ENCODE assay signal across 23 cellular contexts in the genomic region with DNA sequence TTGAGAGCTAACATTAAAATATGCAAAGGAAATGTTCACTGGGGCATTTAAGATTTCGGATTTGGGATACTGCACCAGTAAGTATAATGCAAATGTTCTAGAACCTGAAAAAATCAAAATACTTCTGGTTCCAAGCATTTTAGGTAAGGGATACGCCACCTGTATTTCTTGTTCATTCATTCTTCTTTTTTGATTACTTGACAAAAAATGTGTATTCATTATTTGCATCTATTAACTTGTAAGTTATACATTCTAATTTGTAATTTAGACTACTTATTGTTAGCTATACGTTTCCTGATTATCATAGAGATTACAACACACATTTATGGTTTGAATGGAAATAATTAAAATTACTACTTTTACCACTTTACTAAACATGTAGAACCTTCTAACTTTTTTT.
DNase-seq lines count a peak whose midpoint lies in the region; ATAC-seq, FAIRE-seq and TF ChIP-seq lines count a peak whose summit lies in the region.
"Had no signal": no experiment of that assay in that cellular context is flagged by ENCODE, and none has a peak within 500 bp of the region (broad histone marks: within the 10 kb centered on the region; RNA-seq: fewer than 3 reads in every experiment).

No MANE protein-coding gene starts in this region.

- no peak for TF ChIP-seq CTCF in A549 (IDR thresholded peaks at IDR 0.05)
- TF ChIP-seq CTCF in IMR-90 (conservative IDR thresholded peaks at IDR 0.05; ENCODE audit: low read depth, low read length), result no peak
- TF ChIP-seq CTCF in foreskin fibroblast (IDR thresholded peaks at IDR 0.05; ENCODE audit: low read depth, low read length), result no peak

- dilution Hi-C loops in IMR-90 (cut with HindIII; ENCODE audit: low sequenced_read_pairs, unreplicated experiment), result no loop called here

- no peak overlapping the region for H3K23ac ChIP-seq in IMR-90 (ENCODE audit: low read depth, low read length)

- H2AK5ac ChIP-seq in IMR-90 (ENCODE audit: low read depth, low read length), result no peak overlapping the region

- POLR2A ChIA-PET in A549 (lab: Yijun Ruan, JAX) (no interaction called here), IMR-90 (lab: Charles Lee; ENCODE audit: unreplicated experiment) (no interaction called here)

- intact Hi-C loops in IMR-90 (cut with micrococcal nuclease), result no loop called here

- ATAC-seq in A549 (no peak), IMR-90 (ENCODE audit: low read depth) (no peak)
- ATAC-seq: GM12878 had no signal

- H3K27me3 ChIP-seq in IMR-90 (ENCODE audit: control insufficient read depth, insufficient read depth, low read length), result no peaks in the 10 kb centered on the region
- H3K27me3 ChIP-seq: BLaER1 treated with 17β-estradiol and CSF1 and Interleukin-3, amounts not matched to agents 10 nM and 100 nM had no signal

- CTCF ChIA-PET in A549 (lab: Yijun Ruan, JAX) (no interaction called here), IMR-90 (lab: Yijun Ruan, JAX) (no interaction called here)

- H3K27ac ChIP-seq in A549, result no peak overlapping the region
- no peak overlapping the region for H3K27ac ChIP-seq in IMR-90 (ENCODE audit: insufficient read depth, low read length)
- H3K27ac ChIP-seq: BLaER1 treated with 17β-estradiol and CSF1 and Interleukin-3, amounts not matched to agents 10 nM and 100 nM; C4-2B had no signal

- H2BK15ac ChIP-seq in IMR-90 (ENCODE audit: low read depth, low read length), result no peak overlapping the region

- H4K91ac ChIP-seq in IMR-90 (ENCODE audit: insufficient read depth, low read depth, low read length), result no peak overlapping the region

- no peak overlapping the region for H2BK5ac ChIP-seq in IMR-90 (ENCODE audit: low read depth, low read length, poor library complexity, severe bottlenecking)

- no peak overlapping the region for H3K56ac ChIP-seq in IMR-90 (ENCODE audit: extremely low read depth, insufficient read depth, low read length)

- no peaks in the 10 kb centered on the region for H3K4me1 ChIP-seq in A549
- H3K4me1 ChIP-seq in IMR-90 (ENCODE audit: control insufficient read depth, insufficient read depth, low read length), result no peaks in the 10 kb centered on the region
- H3K4me1 ChIP-seq: BLaER1 treated with 17β-estradiol and CSF1 and Interleukin-3, amounts not matched to agents 10 nM and 100 nM had no signal

- no peak overlapping the region for H4K8ac ChIP-seq in IMR-90 (ENCODE audit: low read depth in 2 of 2, low read length in 2 of 2)

- no TSS peak for BruUV-seq in IMR-90 (replicated peaks; lab: Mats Ljungman, UMichigan)

- WGBS in A549 (ENCODE audit: missing lambda C conversion rate), result under 1% methylated on average over 3 of the region's 3 CpGs
- WGBS in IMR-90 (ENCODE audit: extremely low coverage in 2 of 2, insufficient read length in 1 of 2), 2 experiments, result no CpG with 5 or more reads among the region's 3 CpGs

- H3K4me2 ChIP-seq in A549, result no peak overlapping the region
- H3K4me2 ChIP-seq in IMR-90 (ENCODE audit: low read depth, low read length), result no peak overlapping the region
- H3K4me2 ChIP-seq: BLaER1 treated with 17β-estradiol and CSF1 and Interleukin-3, amounts not matched to agents 10 nM and 100 nM had no signal

- no peak for DNase-seq in A549 (ENCODE audit: low read depth in 1 of 2, low spot score in 1 of 2)
- DNase-seq in IMR-90, result no peak
- no peak for DNase-seq in LoVo (ENCODE audit: low spot score)
- DNase-seq in foreskin fibroblast, result no peak
- DNase-seq: 8988T; AML-193; CD4-positive, alpha-beta memory T cell; CD4-positive, CD25-positive, alpha-beta regulatory T cell; CD8-positive, alpha-beta memory T cell; COR-L47; DMS 273 treated with DMSO at 0.1 percent for 48 hours; DMS153; DMS53; DMS79; DND-41; EL; GDM1 had no signal

- H2AK9ac ChIP-seq in IMR-90 (replicated peaks; ENCODE audit: low read depth, low read length, poor library complexity), result no peak overlapping the region

- no peaks in the 10 kb centered on the region for H3K79me1 ChIP-seq in IMR-90 (ENCODE audit: low read depth in 1 of 2, low read length in 2 of 2)

- H3K14ac ChIP-seq in IMR-90 (replicated peaks; ENCODE audit: low read depth, low read length), result no peak overlapping the region

- H4K5ac ChIP-seq in IMR-90 (ENCODE audit: low read depth, low read length), result no peak overlapping the region

- no peak overlapping the region for H3K4me3 ChIP-seq in A549
- H3K4me3 ChIP-seq in IMR-90 (ENCODE audit: insufficient read depth, low read depth, low read length), result no peak overlapping the region
- no peak overlapping the region for H3K4me3 ChIP-seq in foreskin fibroblast (ENCODE audit: low read depth in 1 of 2, low read length in 2 of 2)
- H3K4me3 ChIP-seq: BLaER1 treated with 17β-estradiol and CSF1 and Interleukin-3, amounts not matched to agents 10 nM and 100 nM; GM12878 had no signal

- no peak for TF ChIP-seq EP300 in A549 (IDR thresholded peaks at IDR 0.05)

- H3K9me3 ChIP-seq in A549, result no peaks in the 10 kb centered on the region; the same call in 2 of the 3 replicates
- H3K9me3 ChIP-seq in IMR-90 (ENCODE audit: control insufficient read depth, insufficient read depth, low read length), result no peaks in the 10 kb centered on the region

- no peak for TF ChIP-seq POLR2A in A549 (IDR thresholded peaks at IDR 0.05; ENCODE audit: low read length)
- TF ChIP-seq POLR2A in IMR-90 (IDR thresholded peaks at IDR 0.05; ENCODE audit: low read depth, low read length), result no peak

- H3K4ac ChIP-seq in IMR-90 (ENCODE audit: low read depth, low read length), result no peak overlapping the region

- H3K18ac ChIP-seq in IMR-90 (ENCODE audit: low read depth, low read length), result no peak overlapping the region

- H2BK20ac ChIP-seq in IMR-90 (ENCODE audit: low read depth, low read length), result no peak overlapping the region

- in situ Hi-C loops in IMR-90 (cut with MboI; ENCODE audit: low sequenced_read_pairs), result no loop called here

- TF ChIP-seq RAD21 in A549 (conservative IDR thresholded peaks at IDR 0.05 in 1 of 2, IDR thresholded peaks at IDR 0.05 in 1 of 2) (no peak), IMR-90 (IDR thresholded peaks at IDR 0.05; ENCODE audit: low read length) (no peak)

- FAIRE-seq in A549 (lab: Jason Lieb, UNC) (no peak), islet of Langerhans (lab: Jason Lieb, UNC) (peak; percentile 51)
- FAIRE-seq: GM12878, GM12892, GM18507 had no signal

- no peak overlapping the region for H3K9ac ChIP-seq in IMR-90 (ENCODE audit: low read depth, low read length)
- H3K9ac ChIP-seq: BLaER1 treated with 17β-estradiol and CSF1 and Interleukin-3, amounts not matched to agents 10 nM and 100 nM had no signal

- no peaks in the 10 kb centered on the region for H3K9me1 ChIP-seq in IMR-90 (ENCODE audit: insufficient read depth, low read length)

- H2AFZ ChIP-seq in IMR-90 (replicated peaks; ENCODE audit: low read length, poor library complexity), result no peak overlapping the region

- no peaks in the 10 kb centered on the region for H3K36me3 ChIP-seq in IMR-90 (ENCODE audit: control insufficient read depth, insufficient read depth, low read length)
- H3K36me3 ChIP-seq: BLaER1 treated with 17β-estradiol and CSF1 and Interleukin-3, amounts not matched to agents 10 nM and 100 nM had no signal

- no peaks in the 10 kb centered on the region for H4K20me1 ChIP-seq in IMR-90 (ENCODE audit: insufficient read depth, low read length)
- H4K20me1 ChIP-seq: BLaER1 treated with 17β-estradiol and CSF1 and Interleukin-3, amounts not matched to agents 10 nM and 100 nM had no signal

- H2BK120ac ChIP-seq in IMR-90 (ENCODE audit: low read depth, low read length), result no peak overlapping the region

TF ChIP-seq in A549, 52 proteins besides CTCF, POLR2A, EP300 and RAD21:
- no peak for TF ChIP-seq ZSCAN20 (CRISPR knock-in tag; IDR thresholded peaks at IDR 0.05)
- peak; percentile 77 for TF ChIP-seq MAFK (IDR thresholded peaks at IDR 0.05; ENCODE audit: partially characterized antibody)
- no peak for TF ChIP-seq ZNF302 (CRISPR knock-in tag; IDR thresholded peaks at IDR 0.05)
- TF ChIP-seq CEBPB (IDR thresholded peaks at IDR 0.05), result no peak
TF ChIP-seq in A549: peak in this region for 1.

TF ChIP-seq in IMR-90, 13 proteins besides CTCF, POLR2A, EP300 and RAD21:
- TF ChIP-seq CEBPB (IDR thresholded peaks at IDR 0.05; ENCODE audit: low read depth, low read length), result no peak
- TF ChIP-seq, protein P1, sequence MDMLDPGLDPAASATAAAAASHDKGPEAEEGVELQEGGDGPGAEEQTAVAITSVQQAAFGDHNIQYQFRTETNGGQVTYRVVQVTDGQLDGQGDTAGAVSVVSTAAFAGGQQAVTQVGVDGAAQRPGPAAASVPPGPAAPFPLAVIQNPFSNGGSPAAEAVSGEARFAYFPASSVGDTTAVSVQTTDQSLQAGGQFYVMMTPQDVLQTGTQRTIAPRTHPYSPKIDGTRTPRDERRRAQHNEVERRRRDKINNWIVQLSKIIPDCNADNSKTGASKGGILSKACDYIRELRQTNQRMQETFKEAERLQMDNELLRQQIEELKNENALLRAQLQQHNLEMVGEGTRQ (IDR thresholded peaks at IDR 0.05; ENCODE audit: low read depth, low read length), result no peak
- no peak for TF ChIP-seq BHLHE40 (IDR thresholded peaks at IDR 0.05; ENCODE audit: low read depth, low read length)
- TF ChIP-seq MAFK (IDR thresholded peaks at IDR 0.05; ENCODE audit: low read depth, low read length), result peak; percentile 75
